17 cellular contexts compared by ENCODE assay signal in genomic region chr18:75438891-75439290, GRCh38. TPM values are rescaled to one million over a fixed set of nuclear protein-coding genes. Genes with fewer than 3 reads are reported as not detected.
DNase-seq lines count a peak whose midpoint lies in the region; ATAC-seq and TF ChIP-seq lines count a peak whose summit lies in the region.
"Had no signal": no experiment of that assay in that cellular context is flagged by ENCODE, and none has a peak within 500 bp of the region (broad histone marks: within the 10 kb centered on the region; RNA-seq: fewer than 3 reads in every experiment).

No MANE protein-coding gene starts in this region.

- TF ChIP-seq CTCF in AG04449 (IDR thresholded peaks at IDR 0.05; ENCODE audit: insufficient read depth, low read length, missing control alignments): no peak
- no peak for TF ChIP-seq CTCF in fibroblast of the aortic adventitia (IDR thresholded peaks at IDR 0.05; ENCODE audit: insufficient read depth, low read length)

- intact Hi-C loops in left colon (cut with DNase I, micrococcal nuclease): no loop called here

- H3K9me3 ChIP-seq in adipocyte (ENCODE audit: control insufficient read depth, low read length): no peaks in the 10 kb centered on the region

- DNase-seq in AG04449 (ENCODE audit: low read depth, low spot score) (peak; percentile 19), EL (peak; percentile 13), adipocyte (ENCODE audit: low read depth) (peak; percentile 30), fibroblast of the aortic adventitia (ENCODE audit: low read depth) (peak; percentile 20), NCI-H2107 (lab: John Stamatoyannopoulos, UW) (no peak), germinal center (ENCODE audit: low spot score) (no peak), NOMO-1 treated with dmso at 0.1 percent for 144 hours (lab: John Stamatoyannopoulos, UW; ENCODE audit: unreplicated experiment) (no peak), left colon (no peak)
- DNase-seq: CD4-positive, CD25-positive, alpha-beta regulatory T cell; DMS79; MM.1S; NCI-H1048; NCI-H1417 treated with DMSO at 0.1 percent for 48 hours; NCI-H774; NK-92 treated with Interleukin-12 subunit alpha and Interleukin-12 subunit beta, amount 100 ng/mL, for 24 hours had no signal

- H3K9ac ChIP-seq in adipocyte (ENCODE audit: low read length): no peak overlapping the region

- no peaks in the 10 kb centered on the region for H3K27me3 ChIP-seq in adipocyte (replicated peaks; ENCODE audit: control insufficient read depth, insufficient read depth, low read length)

- H3K4me1 ChIP-seq in adipocyte (ENCODE audit: control insufficient read depth, insufficient read depth, low read length): peaks cover 14% of the 10 kb centered on the region

- CTCF ChIA-PET in AG04449 (lab: Yijun Ruan, JAX): no interaction called here

- POLR2A ChIA-PET in AG04449 (lab: Yijun Ruan, JAX): no interaction called here

- H3K4me3 ChIP-seq in AG04449 (ENCODE audit: low read depth, low read length) (no peak overlapping the region), adipocyte (ENCODE audit: low read length) (no peak overlapping the region), fibroblast of the aortic adventitia (ENCODE audit: low read depth, low read length) (no peak overlapping the region)

- no peaks in the 10 kb centered on the region for H3K36me3 ChIP-seq in adipocyte (ENCODE audit: control insufficient read depth, insufficient read depth, low read length, severe bottlenecking)

- ATAC-seq in left colon: no peak
- ATAC-seq: Panc1 had no signal

RNA-seq across cellular contexts. Expression of gene SMIM21, which starts 11.4 kb away (rescaled TPM):
- total RNA-seq in fibroblast of the aortic adventitia (ENCODE audit: low replicate concordance): not detected in 2 replicates
- total RNA-seq in left colon: not detected
- total RNA-seq: A172; CD4-positive, CD25-positive, alpha-beta regulatory T cell had no signal

Comparison
In these comparisons a context has a peak if more than half of its experiments do, and no peak if none do; other contexts are left out.
1. DNase-seq: peak in AG04449 (single experiment), EL (single experiment), adipocyte (single experiment) and fibroblast of the aortic adventitia (single experiment); none in NCI-H2107 (single experiment), germinal center (single experiment), NOMO-1 treated with dmso at 0.1 percent for 144 hours (single experiment) and left colon (0 of 2).